ENCODE assay signal across 1 cellular context in genomic region chr10:104642001-104642270, GRCh38.
TF ChIP-seq lines count a peak whose summit lies in the region.

No MANE protein-coding gene starts in this region.

TF ChIP-seq in WTC11, 78 proteins besides CTCF, POLR2A, EP300 and RAD21 (continued from another document):
- no peak for TF ChIP-seq ARID4B (CRISPR knock-in tag; IDR thresholded peaks at IDR 0.05; ENCODE audit: borderline replicate concordance)
- no peak for TF ChIP-seq E2F1 (CRISPR knock-in tag; IDR thresholded peaks at IDR 0.05)
- no peak for TF ChIP-seq JUN (CRISPR knock-in tag; IDR thresholded peaks at IDR 0.05)
- TF ChIP-seq MLX (CRISPR knock-in tag; IDR thresholded peaks at IDR 0.05), result no peak
- no peak for TF ChIP-seq SP1 (CRISPR knock-in tag; conservative IDR thresholded peaks at IDR 0.05)
- TF ChIP-seq RORB (CRISPR knock-in tag; IDR thresholded peaks at IDR 0.05), result no peak
- TF ChIP-seq SOX15 (CRISPR knock-in tag; IDR thresholded peaks at IDR 0.05), result no peak
- no peak for TF ChIP-seq MAX (CRISPR knock-in tag; IDR thresholded peaks at IDR 0.05)
